ENCODE assay signal across 11 cellular contexts in the genomic region with DNA sequence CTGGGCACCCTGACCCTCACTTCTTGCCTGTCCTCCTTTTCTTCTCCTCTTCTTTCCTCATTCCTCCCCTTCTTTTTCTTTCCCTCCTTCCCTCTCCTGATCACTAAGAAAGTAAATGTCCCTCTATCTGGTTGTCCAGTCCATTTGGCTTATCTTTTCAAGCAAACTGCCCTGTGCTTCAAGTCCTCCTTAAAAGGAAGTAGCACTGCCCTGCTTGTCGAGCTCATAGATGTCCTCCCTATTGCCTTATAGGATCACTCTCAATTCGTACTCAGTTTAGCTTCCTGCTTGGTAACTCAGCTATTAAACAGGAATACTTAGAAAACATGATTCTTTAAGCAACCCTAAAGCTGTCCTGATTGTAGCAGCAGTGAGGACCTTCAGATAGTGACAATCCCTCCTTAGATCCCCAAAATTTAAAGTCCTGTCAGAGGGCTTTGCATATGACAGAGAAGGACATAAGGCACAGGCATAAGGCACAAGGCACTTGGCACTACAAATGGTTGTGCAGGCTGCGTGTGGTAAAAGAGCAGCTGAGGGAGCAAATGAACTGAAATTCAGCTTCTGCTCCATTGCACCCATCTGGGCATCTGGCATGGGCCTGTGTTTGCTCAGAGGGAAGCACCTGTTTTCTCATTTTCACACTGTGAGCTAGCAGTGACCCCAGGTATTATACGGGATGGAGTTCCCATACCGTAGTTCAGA. TPM values are rescaled to one million over a fixed set of nuclear protein-coding genes. Genes with fewer than 3 reads are reported as not detected.
A peak's percentile ranks its signal among the peaks of the same experiment; 100 is the strongest.
DNase-seq lines count a peak whose midpoint lies in the region; ATAC-seq, FAIRE-seq and TF ChIP-seq lines count a peak whose summit lies in the region.
"Had no signal": no experiment of that assay in that cellular context is flagged by ENCODE, and none has a peak within 500 bp of the region (broad histone marks: within the 10 kb centered on the region; RNA-seq: fewer than 3 reads in every experiment).

No MANE protein-coding gene starts in this region.

- H3K9me3 ChIP-seq in CD8-positive, alpha-beta memory T cell (ENCODE audit: low read length): no peaks in the 10 kb centered on the region
- H3K9me3 ChIP-seq: SJSA1 had no signal

- no peak for DNase-seq in CD8-positive, alpha-beta memory T cell
- DNase-seq in GM19239 (ENCODE audit: insufficient read length, low spot score) (no peak), RKO (ENCODE audit: low spot score) (no peak), NCI-H2196 treated with DMSO at 0.1 percent for 48 hours (lab: John Stamatoyannopoulos, UW; ENCODE audit: unreplicated experiment) (no peak), RWPE1 (ENCODE audit: low spot score) (no peak)
- no peak for DNase-seq in activated naive CD8-positive, alpha-beta T cell treated with anti-CD3 and anti-CD28 coated beads for 36 hours

- H3K27me3 Mint-ChIP-seq in CD8-positive, alpha-beta memory T cell: peaks cover 0 to 1% of the 10 kb centered on the region in 2 donors
- H3K27me3 Mint-ChIP-seq in activated naive CD8-positive, alpha-beta T cell treated with anti-CD3 and anti-CD28 coated beads for 36 hours: no peaks in the 10 kb centered on the region

- peaks cover 18% of the 10 kb centered on the region for H3K4me1 ChIP-seq in CD8-positive, alpha-beta memory T cell (ENCODE audit: insufficient read depth, low read length)
- H3K4me1 ChIP-seq: SJSA1 had no signal

- no peak overlapping the region for H3K4me3 Mint-ChIP-seq in CD8-positive, alpha-beta memory T cell
- no peak overlapping the region for H3K4me3 Mint-ChIP-seq in activated naive CD8-positive, alpha-beta T cell treated with anti-CD3 and anti-CD28 coated beads for 36 hours

- CTCF ChIA-PET in CD8-positive, alpha-beta memory T cell (lab: Charles Lee): interaction anchor here (0.8 to 23.1 kb wide), 9 partner anchors 9 to 219 kb away, joined by 3 to 218 read pairs (median 3); no protein-coding TSS in a partner anchor
- CTCF ChIA-PET in RWPE1 (lab: Yijun Ruan, JAX): interaction anchor here (0.6 kb wide), 1 partner anchor 69 kb away, joined by 3 read pairs; no protein-coding TSS in a partner anchor

- H3K27ac ChIP-seq in CD8-positive, alpha-beta memory T cell (ENCODE audit: low read depth, low read length): peak overlapping the region; percentile 47
- no peak overlapping the region for H3K27ac ChIP-seq in RWPE1
- H3K27ac ChIP-seq: SJSA1 had no signal

- peaks cover 48 to 88% (median 77%) of the 10 kb centered on the region in 3 donors for H3K4me1 Mint-ChIP-seq in CD8-positive, alpha-beta memory T cell
- peaks cover 33% of the 10 kb centered on the region for H3K4me1 Mint-ChIP-seq in activated naive CD8-positive, alpha-beta T cell treated with anti-CD3 and anti-CD28 coated beads for 36 hours

- H3K36me3 ChIP-seq in CD8-positive, alpha-beta memory T cell (ENCODE audit: insufficient read depth, low read length): peaks cover 57% of the 10 kb centered on the region
- H3K36me3 ChIP-seq: SJSA1 had no signal

- H3K9me3 Mint-ChIP-seq in CD8-positive, alpha-beta memory T cell: no peaks in the 10 kb centered on the region
- peaks cover 4% of the 10 kb centered on the region for H3K9me3 Mint-ChIP-seq in activated naive CD8-positive, alpha-beta T cell treated with anti-CD3 and anti-CD28 coated beads for 36 hours

- peak overlapping the region; percentile 16 to 89 (median 52) for H3K27ac Mint-ChIP-seq in CD8-positive, alpha-beta memory T cell
- peak overlapping the region; percentile 1 for H3K27ac Mint-ChIP-seq in activated naive CD8-positive, alpha-beta T cell treated with anti-CD3 and anti-CD28 coated beads for 36 hours

- no peaks in the 10 kb centered on the region for H3K27me3 ChIP-seq in CD8-positive, alpha-beta memory T cell (ENCODE audit: insufficient read depth, low read length, poor library complexity, severe bottlenecking)
- H3K27me3 ChIP-seq: SJSA1 had no signal

- ATAC-seq in HG03135 (IDR thresholded peaks at IDR 0.05; ENCODE audit: unreplicated experiment) (peak; percentile 59), HG03025 (IDR thresholded peaks at IDR 0.05; ENCODE audit: low FRiP score, unreplicated experiment) (no peak)

- POLR2A ChIA-PET in CD8-positive, alpha-beta memory T cell (lab: Charles Lee): interaction anchor here (1.0 to 1.4 kb wide), 2 partner anchors 9 to 27 kb away, joined by 3 to 5 read pairs; no protein-coding TSS in a partner anchor
- POLR2A ChIA-PET in RWPE1 (lab: Yijun Ruan, JAX; ENCODE audit: low non-redundant PET): no interaction called here

- no peak overlapping the region for H3K4me3 ChIP-seq in CD8-positive, alpha-beta memory T cell (ENCODE audit: low read length)
- H3K4me3 ChIP-seq: SJSA1 had no signal

- peak; percentile 96 for FAIRE-seq in GM19239 (lab: Jason Lieb, UNC)

- TF ChIP-seq CTCF in RWPE1 (conservative IDR thresholded peaks at IDR 0.05; ENCODE audit: low read depth): no peak

- H3K36me3 Mint-ChIP-seq in CD8-positive, alpha-beta memory T cell: peaks cover 29 to 88% (median 52%) of the 10 kb centered on the region in 3 donors
- peaks cover 55% of the 10 kb centered on the region for H3K36me3 Mint-ChIP-seq in activated naive CD8-positive, alpha-beta T cell treated with anti-CD3 and anti-CD28 coated beads for 36 hours

RNA-seq across cellular contexts. Expression of a gene that starts 26.1 kb away (rescaled TPM):
- total RNA-seq in CD8-positive, alpha-beta memory T cell: 10 to 100 TPM; 28.3 to 30.7 TPM
- polyA plus RNA-seq in CD8-positive, alpha-beta memory T cell: 201 TPM
- total RNA-seq in activated naive CD8-positive, alpha-beta T cell treated with anti-CD3 and anti-CD28 coated beads for 36 hours: 10 to 100 TPM; 46.8 to 48.1 TPM
- total RNA-seq: kidney epithelial cell, renal cortical epithelial cell, SJSA1 had no signal

RNA-seq across cellular contexts. Expression of a gene that starts 30.2 kb away (rescaled TPM):
- 10 to 100 TPM; 25.1 to 27.6 TPM for total RNA-seq in CD8-positive, alpha-beta memory T cell
- 58.1 TPM for polyA plus RNA-seq in CD8-positive, alpha-beta memory T cell
- total RNA-seq in activated naive CD8-positive, alpha-beta T cell treated with anti-CD3 and anti-CD28 coated beads for 36 hours: 10 to 100 TPM; 13.5 to 13.7 TPM
- total RNA-seq: kidney epithelial cell, renal cortical epithelial cell, SJSA1 had no signal
